Comparison of ENCODE assay signal across 6 cellular contexts in genomic region chr3:62644493-62644892, GRCh38.
"Had no signal": no experiment of that assay in that cellular context is flagged by ENCODE, and none has a peak within 500 bp of the region (broad histone marks: within the 10 kb centered on the region; RNA-seq: fewer than 3 reads in every experiment).

No MANE protein-coding gene starts in this region.

- H2AFZ ChIP-seq: GM23338 had no signal

- H3K4me2 ChIP-seq: GM23338 had no signal

- FAIRE-seq: HTR-8/SVneo, K562 had no signal

- H3K4me3 ChIP-seq: GM23338, HAP-1, K562 had no signal

- H3K36me3 ChIP-seq: HAP-1 had no signal

- H3K9me3 ChIP-seq: HAP-1 had no signal

- DNase-seq: H7, IMR-90 had no signal

- H3K4me1 ChIP-seq: HAP-1 had no signal
